ENCODE assay signal across 3 cellular contexts in genomic region chr1:244367399-244368114, GRCh38.
TF ChIP-seq lines count a peak whose summit lies in the region.

No MANE protein-coding gene starts in this region.

TF ChIP-seq in GM23338, 12 proteins besides CTCF, POLR2A, EP300 and RAD21 (continues in another document):
- no peak for TF ChIP-seq ZNF462 (CRISPR knock-in tag; IDR thresholded peaks at IDR 0.05)

TF ChIP-seq in K562, 482 proteins besides CTCF, POLR2A, EP300 and RAD21 (continues in another document):
- 0 out of 4 replicates have a peak, but pooled peaks of 1 of the 2 experiments have one; percentile 16 for TF ChIP-seq FOXA3 (CRISPR knock-in tag; conservative IDR thresholded peaks at IDR 0.05 in 1 of 2, IDR thresholded peaks at IDR 0.05 in 1 of 2)
- TF ChIP-seq THAP7 (CRISPR knock-in tag; IDR thresholded peaks at IDR 0.05): no peak
- TF ChIP-seq NFE2L1 (tag; IDR thresholded peaks at IDR 0.05; ENCODE audit: borderline replicate concordance, low read depth): no peak
- TF ChIP-seq DPF2 (IDR thresholded peaks at IDR 0.05): peak; percentile 5; the same call in 1 of the 2 replicates
- no peak for TF ChIP-seq MED1 (CRISPR knock-in tag; IDR thresholded peaks at IDR 0.05; ENCODE audit: borderline replicate concordance)
- no peak for TF ChIP-seq ZNF589 (CRISPR knock-in tag; IDR thresholded peaks at IDR 0.05; ENCODE audit: low read depth)
- TF ChIP-seq CREB1 (IDR thresholded peaks at IDR 0.05): no peak
- TF ChIP-seq CREB1 (CRISPR knock-in tag; IDR thresholded peaks at IDR 0.05): no peak
- TF ChIP-seq RREB1 (CRISPR knock-in tag; IDR thresholded peaks at IDR 0.05): peak; percentile 16; the same call in 1 of the 2 replicates
- TF ChIP-seq E2F3 (CRISPR knock-in tag; IDR thresholded peaks at IDR 0.05): peak; percentile 15
- no peak for TF ChIP-seq ZBTB33 (CRISPR knock-in tag; IDR thresholded peaks at IDR 0.05)
- no peak for TF ChIP-seq TAL1 (IDR thresholded peaks at IDR 0.05)
- no peak for TF ChIP-seq YY1 (IDR thresholded peaks at IDR 0.05; ENCODE audit: borderline replicate concordance in 1 of 3, control insufficient read depth in 1 of 3, extremely low read depth in 1 of 3, insufficient read depth in 3 of 3, insufficient read length in 1 of 3, insufficient replicate concordance in 2 of 3, low read depth in 1 of 3, low read length in 2 of 3)
- peak; percentile 37; the same call in 1 of the 2 replicates for TF ChIP-seq HBP1 (CRISPR knock-in tag; IDR thresholded peaks at IDR 0.05)

TF ChIP-seq in HepG2, 621 proteins besides CTCF, POLR2A, EP300 and RAD21:
- TF ChIP-seq GPN1 (CRISPR knock-in tag; IDR thresholded peaks at IDR 0.05; ENCODE audit: borderline replicate concordance): no peak
- no peak for TF ChIP-seq KMT2A (CRISPR knock-in tag; IDR thresholded peaks at IDR 0.05)
- no peak for TF ChIP-seq ZNF570 (CRISPR knock-in tag; IDR thresholded peaks at IDR 0.05; ENCODE audit: borderline replicate concordance)
- TF ChIP-seq THYN1 (CRISPR knock-in tag; IDR thresholded peaks at IDR 0.05; ENCODE audit: borderline replicate concordance, low read depth): no peak
- TF ChIP-seq ZFP62 (CRISPR knock-in tag; IDR thresholded peaks at IDR 0.05): no peak
- TF ChIP-seq ZNF543 (CRISPR knock-in tag; IDR thresholded peaks at IDR 0.05): no peak
- TF ChIP-seq ZNF770 (CRISPR knock-in tag; IDR thresholded peaks at IDR 0.05): no peak
- TF ChIP-seq KAT2B (IDR thresholded peaks at IDR 0.05; ENCODE audit: borderline replicate concordance, low read depth, low read length): no peak
- no peak for TF ChIP-seq ZHX1 (CRISPR knock-in tag; IDR thresholded peaks at IDR 0.05; ENCODE audit: low read depth)
- TF ChIP-seq ZNF674 (CRISPR knock-in tag; IDR thresholded peaks at IDR 0.05; ENCODE audit: low read depth): no peak
- TF ChIP-seq ZSCAN5A (CRISPR knock-in tag; IDR thresholded peaks at IDR 0.05; ENCODE audit: borderline replicate concordance): no peak
- TF ChIP-seq TEAD2 (CRISPR knock-in tag; IDR thresholded peaks at IDR 0.05): no peak
- TF ChIP-seq ZNF687 (CRISPR knock-in tag; IDR thresholded peaks at IDR 0.05): no peak
- TF ChIP-seq NFIC (IDR thresholded peaks at IDR 0.05; ENCODE audit: low read length): no peak
